In genomic region chr9:93600504-93600903, GRCh38 we compare ENCODE assay signal across 14 cellular contexts. TPM values are rescaled to one million over a fixed set of nuclear protein-coding genes. Genes with fewer than 3 reads are reported as not detected.
DNase-seq lines count a peak whose midpoint lies in the region; ATAC-seq lines count a peak whose summit lies in the region.
"Had no signal": no experiment of that assay in that cellular context is flagged by ENCODE, and none has a peak within 500 bp of the region (broad histone marks: within the 10 kb centered on the region; RNA-seq: fewer than 3 reads in every experiment).

No MANE protein-coding gene starts in this region.

- POLR2A ChIA-PET in activated naive CD8-positive, alpha-beta T cell treated with anti-CD3 and anti-CD28 coated beads, Interleukin-2, amount 10 ng/mL, durations not matched to agents 7 days and 5 days (lab: Charles Lee), result interaction anchor here (1.3 kb wide), 1 partner anchor 34 kb away, joined by 3 read pairs; no protein-coding TSS in a partner anchor

- no peaks in the 10 kb centered on the region for H3K9me3 ChIP-seq in aorta (ENCODE audit: control insufficient read depth, low read length)
- H3K9me3 ChIP-seq: thoracic aorta had no signal

- H3K4me3 Mint-ChIP-seq in activated naive CD8-positive, alpha-beta T cell treated with anti-CD3 and anti-CD28 coated beads, Interleukin-2, amount 10 ng/mL, durations not matched to agents 7 days and 5 days, result no peak overlapping the region
- no peak overlapping the region for H3K4me3 Mint-ChIP-seq in activated naive CD8-positive, alpha-beta T cell treated with anti-CD3 and anti-CD28 coated beads, Interleukin-2, amount 50 U/mL, for 24 hours
- H3K4me3 Mint-ChIP-seq: nephron had no signal

- peaks cover 2% of the 10 kb centered on the region for H3K9me3 Mint-ChIP-seq in activated naive CD8-positive, alpha-beta T cell treated with anti-CD3 and anti-CD28 coated beads, Interleukin-2, amount 10 ng/mL, durations not matched to agents 7 days and 5 days
- H3K9me3 Mint-ChIP-seq in activated naive CD8-positive, alpha-beta T cell treated with anti-CD3 and anti-CD28 coated beads, Interleukin-2, amount 50 U/mL, for 24 hours, result peaks cover 8% of the 10 kb centered on the region

- no peaks in the 10 kb centered on the region for H3K4me1 ChIP-seq in aorta (ENCODE audit: control insufficient read depth in 1 of 2, insufficient read depth in 2 of 2, low read length in 2 of 2)

- H3K27ac ChIP-seq in aorta (ENCODE audit: low read depth in 1 of 2, low read length in 2 of 2), result no peak overlapping the region
- H3K27ac ChIP-seq: C4-2B, cardiac muscle cell, thoracic aorta had no signal

- no peaks in the 10 kb centered on the region for H3K27me3 Mint-ChIP-seq in activated naive CD8-positive, alpha-beta T cell treated with anti-CD3 and anti-CD28 coated beads, Interleukin-2, amount 10 ng/mL, durations not matched to agents 7 days and 5 days
- H3K27me3 Mint-ChIP-seq in activated naive CD8-positive, alpha-beta T cell treated with anti-CD3 and anti-CD28 coated beads, Interleukin-2, amount 50 U/mL, for 24 hours, result no peaks in the 10 kb centered on the region

- no peaks in the 10 kb centered on the region for H3K27me3 ChIP-seq in aorta (ENCODE audit: control insufficient read depth in 1 of 2, insufficient read depth in 2 of 2, low read length in 1 of 2)
- H3K27me3 ChIP-seq: cardiac muscle cell had no signal

- H3K36me3 ChIP-seq in aorta (ENCODE audit: control insufficient read depth in 1 of 2, insufficient read depth in 2 of 2, low read length in 1 of 2), result no peaks in the 10 kb centered on the region
- H3K36me3 ChIP-seq: cardiac muscle cell, thoracic aorta had no signal

- no peak for DNase-seq in activated naive CD8-positive, alpha-beta T cell treated with anti-CD3 and anti-CD28 coated beads, Interleukin-2, amount 10 ng/mL, durations not matched to agents 7 days and 5 days
- DNase-seq in activated naive CD8-positive, alpha-beta T cell treated with anti-CD3 and anti-CD28 coated beads, Interleukin-2, amount 50 U/mL, for 24 hours, result no peak
- DNase-seq in NCI-H69 (lab: John Stamatoyannopoulos, UW) (peak; percentile 97), aorta (peak; percentile 26 to 50), medulla oblongata (ENCODE audit: extremely low spot score) (no peak), NCI-H2227 treated with DMSO at 0.1 percent for 48 hours (lab: John Stamatoyannopoulos, UW) (no peak)
- DNase-seq: activated CD4-positive, alpha-beta T cell treated with anti-CD3 and anti-CD28 coated beads, Interleukin-2, amount 50 U/mL, for 48 hours; stimulated activated CD4-positive, alpha-beta T cell treated with anti-CD3 and anti-CD28 coated beads, Interleukin-2, amount 100 ng/mL, for 24 hours had no signal

- peak overlapping the region; percentile 11 for H3K27ac Mint-ChIP-seq in activated naive CD8-positive, alpha-beta T cell treated with anti-CD3 and anti-CD28 coated beads, Interleukin-2, amount 10 ng/mL, durations not matched to agents 7 days and 5 days
- no peak overlapping the region for H3K27ac Mint-ChIP-seq in activated naive CD8-positive, alpha-beta T cell treated with anti-CD3 and anti-CD28 coated beads, Interleukin-2, amount 50 U/mL, for 24 hours

- no peak overlapping the region for H3K4me3 ChIP-seq in aorta (ENCODE audit: low read length in 2 of 2)
- H3K4me3 ChIP-seq: cardiac muscle cell, thoracic aorta had no signal

- 67 to 70% methylated on average over 3 of the region's 3 CpGs for WGBS in aorta, 2 donors

- no peak for ATAC-seq in activated naive CD8-positive, alpha-beta T cell treated with anti-CD3 and anti-CD28 coated beads, Interleukin-2, amount 10 ng/mL, durations not matched to agents 7 days and 5 days (ENCODE audit: low read depth)
- no peak for ATAC-seq in activated naive CD8-positive, alpha-beta T cell treated with anti-CD3 and anti-CD28 coated beads, Interleukin-2, amount 50 U/mL, for 24 hours
- ATAC-seq in esophagus mucosa (peak; percentile 24), aorta (ENCODE audit: low FRiP score) (no peak), HG02623 (IDR thresholded peaks at IDR 0.05; ENCODE audit: unreplicated experiment) (no peak)

- peaks cover 29% of the 10 kb centered on the region for H3K4me1 Mint-ChIP-seq in activated naive CD8-positive, alpha-beta T cell treated with anti-CD3 and anti-CD28 coated beads, Interleukin-2, amount 10 ng/mL, durations not matched to agents 7 days and 5 days
- peaks cover 47% of the 10 kb centered on the region for H3K4me1 Mint-ChIP-seq in activated naive CD8-positive, alpha-beta T cell treated with anti-CD3 and anti-CD28 coated beads, Interleukin-2, amount 50 U/mL, for 24 hours

- intact Hi-C loops in aorta (cut with DNase I), result no loop called here

- H3K36me3 Mint-ChIP-seq in activated naive CD8-positive, alpha-beta T cell treated with anti-CD3 and anti-CD28 coated beads, Interleukin-2, amount 10 ng/mL, durations not matched to agents 7 days and 5 days, result peaks cover 2% of the 10 kb centered on the region
- H3K36me3 Mint-ChIP-seq in activated naive CD8-positive, alpha-beta T cell treated with anti-CD3 and anti-CD28 coated beads, Interleukin-2, amount 50 U/mL, for 24 hours (ENCODE audit: low read depth), result peaks cover 8% of the 10 kb centered on the region

RNA-seq across cellular contexts. Expression of gene PHF2, which starts 24.1 kb away (rescaled TPM):
- total RNA-seq in activated naive CD8-positive, alpha-beta T cell treated with anti-CD3 and anti-CD28 coated beads, Interleukin-2, amount 10 ng/mL, durations not matched to agents 7 days and 5 days, result 10 to 100 TPM; 27.9 to 29.5 TPM
- 12.1 TPM for total RNA-seq in esophagus mucosa
- total RNA-seq in aorta, result 10 to 100 TPM; 29.2 to 32.4 TPM
- 10 to 100 TPM; 10.3 to 26.7 TPM for polyA plus RNA-seq in aorta

Comparison
In these comparisons a context has a peak if more than half of its experiments do, and no peak if none do; other contexts are left out.
1. DNase-seq: peak in NCI-H69 (single experiment) and aorta (2 of 2); none in activated naive CD8-positive, alpha-beta T cell treated with anti-CD3 and anti-CD28 coated beads, Interleukin-2, amount 10 ng/mL, durations not matched to agents 7 days and 5 days (single experiment), activated naive CD8-positive, alpha-beta T cell treated with anti-CD3 and anti-CD28 coated beads, Interleukin-2, amount 50 U/mL, for 24 hours (single experiment), medulla oblongata (single experiment) and NCI-H2227 treated with DMSO at 0.1 percent for 48 hours (single experiment).